Comparison of ENCODE assay signal across 8 cellular contexts in the genomic region with DNA sequence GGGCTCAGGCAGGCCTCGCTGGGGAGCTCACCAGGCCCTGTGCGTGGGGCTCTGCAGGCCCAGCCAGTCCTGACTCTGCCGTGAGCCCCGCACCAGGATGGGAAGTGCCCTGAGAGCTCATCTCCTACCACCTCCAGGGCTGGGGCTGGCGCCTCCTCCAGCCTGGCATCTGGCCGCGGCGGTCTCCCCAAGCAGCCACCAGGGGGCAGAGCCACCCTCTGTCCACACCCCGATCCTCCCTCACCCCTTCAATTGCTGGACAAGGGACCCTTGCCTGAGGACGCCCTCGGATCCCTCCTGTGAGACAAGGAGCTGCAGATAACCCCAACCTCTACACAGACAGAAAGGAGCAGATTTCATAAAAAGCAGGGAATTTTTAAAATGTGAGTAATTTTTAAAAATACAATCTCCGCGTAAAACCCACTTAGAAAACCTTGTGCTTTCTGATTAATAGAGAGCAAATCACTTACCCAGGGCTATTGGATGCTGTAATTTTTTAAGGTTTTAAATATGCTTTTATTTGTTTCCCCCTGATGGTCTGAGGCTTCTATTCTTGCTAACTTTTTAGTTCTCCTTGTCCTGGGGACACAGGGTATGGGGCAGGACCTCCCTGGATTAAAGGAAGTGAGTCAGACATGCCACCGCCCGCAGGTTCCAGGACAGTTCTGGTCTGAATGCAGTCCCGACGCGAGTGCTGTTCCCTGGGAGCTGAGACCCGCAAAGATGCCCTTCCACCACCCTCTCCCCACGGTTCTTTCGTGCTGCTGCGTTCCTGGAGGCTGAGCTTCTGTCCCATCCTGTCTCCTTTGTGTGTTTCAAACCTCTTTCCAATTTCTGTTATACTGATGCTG. TPM values are rescaled to one million over a fixed set of nuclear protein-coding genes. Genes with fewer than 3 reads are reported as not detected.
DNase-seq lines count a peak whose midpoint lies in the region; ATAC-seq and TF ChIP-seq lines count a peak whose summit lies in the region.

No MANE protein-coding gene starts in this region.

- no peak overlapping the region for H3K27ac ChIP-seq in WERI-Rb-1

- TF ChIP-seq CTCF in AG10803 (conservative IDR thresholded peaks at IDR 0.05; ENCODE audit: low read length) (peak; percentile 62), WERI-Rb-1 (IDR thresholded peaks at IDR 0.05; ENCODE audit: low read depth, low read length) (peak; percentile 94), cardiac fibroblast (IDR thresholded peaks at IDR 0.05; ENCODE audit: low read depth, low read length) (peak; percentile 84)

- no peaks in the 10 kb centered on the region for H3K9me3 ChIP-seq in WERI-Rb-1 (ENCODE audit: severe bottlenecking)

- ATAC-seq in GM18907 (IDR thresholded peaks at IDR 0.05; ENCODE audit: unreplicated experiment) (peak; percentile 56), left lobe of liver (peak; percentile 87), HG03571 (IDR thresholded peaks at IDR 0.05; ENCODE audit: unreplicated experiment) (no peak)

- H3K36me3 ChIP-seq in WERI-Rb-1 = no peaks in the 10 kb centered on the region

- H3K27me3 ChIP-seq in WERI-Rb-1 (ENCODE audit: insufficient read depth, low read depth, severe bottlenecking) = no peaks in the 10 kb centered on the region

- DNase-seq in AG10803 (ENCODE audit: low read depth) = peak; percentile 17
- DNase-seq in NCI-H1092 (lab: John Stamatoyannopoulos, UW) = peak; percentile 12
- DNase-seq in WERI-Rb-1 = peak; percentile 81
- DNase-seq in cardiac fibroblast (ENCODE audit: low read depth in 2 of 2) = peak; percentile 36 to 39
- DNase-seq in left lobe of liver (ENCODE audit: low spot score) = no peak
- peak; percentile 25 for DNase-seq in stimulated activated CD8-positive, alpha-beta memory T cell treated with anti-CD3 and anti-CD28 coated beads, Interleukin-12 subunit alpha, Interleukin-12 subunit beta, amount 100 ng/mL, for 4 hours (ENCODE audit: low read depth)

- H3K4me3 ChIP-seq in AG10803 (ENCODE audit: low read length) = no peak overlapping the region
- H3K4me3 ChIP-seq in WERI-Rb-1 (ENCODE audit: low read depth, low read length) = no peak overlapping the region
- H3K4me3 ChIP-seq in cardiac fibroblast (replicated peaks in 1 of 2; ENCODE audit: low read depth in 2 of 2, low read length in 2 of 2) = no peak overlapping the region

RNA-seq across cellular contexts. Expression of a gene that starts 52.3 kb away (rescaled TPM):
- total RNA-seq in left lobe of liver = not detected
